In the genomic region with DNA sequence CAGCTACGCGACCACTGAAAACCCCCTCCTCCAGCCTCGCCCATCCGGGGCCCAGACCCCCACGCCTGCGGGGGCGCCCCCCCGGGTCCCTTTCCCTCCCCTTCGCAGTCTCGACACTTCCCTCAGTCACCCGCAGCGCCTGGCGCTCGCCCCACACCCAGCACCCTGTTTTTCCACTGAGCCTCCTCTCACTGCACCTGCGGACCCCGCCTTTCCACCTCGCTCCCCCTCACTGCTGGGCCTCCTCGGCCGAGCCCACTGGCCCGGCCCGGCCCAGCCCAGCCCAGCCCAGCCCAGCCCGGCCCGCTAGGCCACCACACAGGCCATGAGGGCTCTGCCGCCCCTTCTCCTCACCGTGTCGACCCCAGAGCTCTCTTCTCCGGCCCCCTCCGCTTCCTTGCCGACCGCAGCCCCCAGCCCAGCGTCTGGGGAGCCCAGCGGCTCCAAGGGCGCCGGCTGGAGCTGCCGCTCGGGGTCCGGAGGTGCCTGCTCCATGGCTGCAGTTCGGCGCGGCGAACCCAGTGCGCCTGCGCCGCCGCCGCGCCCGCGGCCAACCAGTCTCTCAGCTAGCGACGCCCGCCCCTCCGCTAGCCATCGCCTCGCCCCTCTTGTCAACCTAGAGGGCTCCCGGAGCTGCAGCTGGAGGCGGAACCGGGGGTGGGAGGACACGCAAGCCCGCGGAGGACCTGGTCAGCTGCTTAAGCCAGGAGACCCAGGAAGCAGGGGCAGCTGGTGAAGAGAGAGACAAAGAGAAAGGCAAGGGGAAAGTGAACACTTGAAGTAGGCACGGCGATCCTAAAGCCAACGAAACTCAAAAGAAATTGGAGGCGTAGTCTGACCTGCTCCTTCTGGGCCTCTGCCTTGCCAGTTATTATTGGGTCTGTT, we compare ENCODE assay signal across 1 cellular context.
TF ChIP-seq lines count a peak whose summit lies in the region.

TSS of gene SNX4 (minus strand) at position 525 of the 885 bp plus-strand sequence. CDS start at position 495, 30 bp downstream.

TF ChIP-seq in HepG2, 621 proteins besides CTCF, POLR2A, EP300 and RAD21 (continued from another document and continues in another):
- TF ChIP-seq ZNF788 (CRISPR knock-in tag; IDR thresholded peaks at IDR 0.05; ENCODE audit: borderline replicate concordance) (no peak), ESRRA (CRISPR knock-in tag; IDR thresholded peaks at IDR 0.05; ENCODE audit: low read depth) (no peak), RCOR2 (CRISPR knock-in tag; IDR thresholded peaks at IDR 0.05) (no peak), NR3C1 (CRISPR knock-in tag; IDR thresholded peaks at IDR 0.05) (no peak), SNAPC2 (CRISPR knock-in tag; IDR thresholded peaks at IDR 0.05) (no peak), FOXK1 (CRISPR knock-in tag; IDR thresholded peaks at IDR 0.05; ENCODE audit: borderline replicate concordance, low read depth) (peak; percentile 27; the same call in 1 of the 2 replicates), ZNF451 (CRISPR knock-in tag; IDR thresholded peaks at IDR 0.05) (0 out of 2 replicates have a peak, but pooled peaks have one; percentile 34), KMT2B (CRISPR knock-in tag; IDR thresholded peaks at IDR 0.05) (peak; percentile 73; the same call in 1 of the 2 replicates), SRY (CRISPR knock-in tag; IDR thresholded peaks at IDR 0.05) (no peak), ZNF354B (CRISPR knock-in tag; IDR thresholded peaks at IDR 0.05) (no peak), PRDM15 (CRISPR knock-in tag; IDR thresholded peaks at IDR 0.05) (no peak), ZFP1 (CRISPR knock-in tag; IDR thresholded peaks at IDR 0.05) (no peak), ZBTB3 (CRISPR knock-in tag; IDR thresholded peaks at IDR 0.05; ENCODE audit: borderline replicate concordance, low read depth) (no peak), NFKB2 (CRISPR knock-in tag; IDR thresholded peaks at IDR 0.05; ENCODE audit: borderline replicate concordance) (peak; percentile 82; the same call in 1 of the 2 replicates), MED1 (CRISPR knock-in tag; IDR thresholded peaks at IDR 0.05) (peak; percentile 63; the same call in 1 of the 2 replicates), LBX2 (CRISPR knock-in tag; IDR thresholded peaks at IDR 0.05; ENCODE audit: borderline replicate concordance) (no peak), ZNF101 (CRISPR knock-in tag; IDR thresholded peaks at IDR 0.05; ENCODE audit: borderline replicate concordance, low read depth) (no peak), ZNF564 (CRISPR knock-in tag; IDR thresholded peaks at IDR 0.05) (0 out of 2 replicates have a peak, but pooled peaks have one; percentile 57), MAZ (IDR thresholded peaks at IDR 0.05; ENCODE audit: borderline replicate concordance, low read depth, low read length) (0 out of 2 replicates have a peak, but pooled peaks have one; percentile 16), MAZ (CRISPR knock-in tag; IDR thresholded peaks at IDR 0.05; ENCODE audit: low read depth) (no peak), ERF (CRISPR knock-in tag; IDR thresholded peaks at IDR 0.05) (peak; percentile 55; the same call in 1 of the 2 replicates), HMGXB4 (CRISPR knock-in tag; IDR thresholded peaks at IDR 0.05; ENCODE audit: borderline replicate concordance in 1 of 2, low read depth in 1 of 2) (peak; percentile 66 to 73; a peak in 1 of 4 replicates), ZBTB43 (CRISPR knock-in tag; conservative IDR thresholded peaks at IDR 0.05) (no peak), ZKSCAN1 (IDR thresholded peaks at IDR 0.05; ENCODE audit: low read length) (no peak), ZNF441 (CRISPR knock-in tag; IDR thresholded peaks at IDR 0.05; ENCODE audit: borderline replicate concordance) (0 out of 2 replicates have a peak, but pooled peaks have one; percentile 26), CREB3 (CRISPR knock-in tag; IDR thresholded peaks at IDR 0.05) (no peak), ISX (CRISPR knock-in tag; conservative IDR thresholded peaks at IDR 0.05) (no peak), MBD4 (IDR thresholded peaks at IDR 0.05; ENCODE audit: borderline replicate concordance, low read length) (no peak), STAG1 (CRISPR knock-in tag; IDR thresholded peaks at IDR 0.05) (no peak)
- TF ChIP-seq, protein P1, sequence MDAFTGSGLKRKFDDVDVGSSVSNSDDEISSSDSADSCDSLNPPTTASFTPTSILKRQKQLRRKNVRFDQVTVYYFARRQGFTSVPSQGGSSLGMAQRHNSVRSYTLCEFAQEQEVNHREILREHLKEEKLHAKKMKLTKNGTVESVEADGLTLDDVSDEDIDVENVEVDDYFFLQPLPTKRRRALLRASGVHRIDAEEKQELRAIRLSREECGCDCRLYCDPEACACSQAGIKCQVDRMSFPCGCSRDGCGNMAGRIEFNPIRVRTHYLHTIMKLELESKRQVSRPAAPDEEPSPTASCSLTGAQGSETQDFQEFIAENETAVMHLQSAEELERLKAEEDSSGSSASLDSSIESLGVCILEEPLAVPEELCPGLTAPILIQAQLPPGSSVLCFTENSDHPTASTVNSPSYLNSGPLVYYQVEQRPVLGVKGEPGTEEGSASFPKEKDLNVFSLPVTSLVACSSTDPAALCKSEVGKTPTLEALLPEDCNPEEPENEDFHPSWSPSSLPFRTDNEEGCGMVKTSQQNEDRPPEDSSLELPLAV (CRISPR knock-in tag; conservative IDR thresholded peaks at IDR 0.05; ENCODE audit: low read depth) = no peak
- TF ChIP-seq, protein P2, sequence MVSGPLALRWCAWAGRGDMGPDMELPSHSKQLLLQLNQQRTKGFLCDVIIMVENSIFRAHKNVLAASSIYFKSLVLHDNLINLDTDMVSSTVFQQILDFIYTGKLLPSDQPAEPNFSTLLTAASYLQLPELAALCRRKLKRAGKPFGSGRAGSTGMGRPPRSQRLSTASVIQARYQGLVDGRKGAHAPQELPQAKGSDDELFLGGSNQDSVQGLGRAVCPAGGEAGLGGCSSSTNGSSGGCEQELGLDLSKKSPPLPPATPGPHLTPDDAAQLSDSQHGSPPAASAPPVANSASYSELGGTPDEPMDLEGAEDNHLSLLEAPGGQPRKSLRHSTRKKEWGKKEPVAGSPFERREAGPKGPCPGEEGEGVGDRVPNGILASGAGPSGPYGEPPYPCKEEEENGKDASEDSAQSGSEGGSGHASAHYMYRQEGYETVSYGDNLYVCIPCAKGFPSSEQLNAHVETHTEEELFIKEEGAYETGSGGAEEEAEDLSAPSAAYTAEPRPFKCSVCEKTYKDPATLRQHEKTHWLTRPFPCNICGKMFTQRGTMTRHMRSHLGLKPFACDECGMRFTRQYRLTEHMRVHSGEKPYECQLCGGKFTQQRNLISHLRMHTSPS (CRISPR knock-in tag; IDR thresholded peaks at IDR 0.05; ENCODE audit: low read depth) = no peak
- TF ChIP-seq, protein P3, sequence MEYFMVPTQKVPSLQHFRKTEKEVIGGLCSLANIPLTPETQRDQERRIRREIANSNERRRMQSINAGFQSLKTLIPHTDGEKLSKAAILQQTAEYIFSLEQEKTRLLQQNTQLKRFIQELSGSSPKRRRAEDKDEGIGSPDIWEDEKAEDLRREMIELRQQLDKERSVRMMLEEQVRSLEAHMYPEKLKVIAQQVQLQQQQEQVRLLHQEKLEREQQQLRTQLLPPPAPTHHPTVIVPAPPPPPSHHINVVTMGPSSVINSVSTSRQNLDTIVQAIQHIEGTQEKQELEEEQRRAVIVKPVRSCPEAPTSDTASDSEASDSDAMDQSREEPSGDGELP (IDR thresholded peaks at IDR 0.05; ENCODE audit: borderline replicate concordance, low read depth) = peak; percentile 96
- TF ChIP-seq, protein P4, sequence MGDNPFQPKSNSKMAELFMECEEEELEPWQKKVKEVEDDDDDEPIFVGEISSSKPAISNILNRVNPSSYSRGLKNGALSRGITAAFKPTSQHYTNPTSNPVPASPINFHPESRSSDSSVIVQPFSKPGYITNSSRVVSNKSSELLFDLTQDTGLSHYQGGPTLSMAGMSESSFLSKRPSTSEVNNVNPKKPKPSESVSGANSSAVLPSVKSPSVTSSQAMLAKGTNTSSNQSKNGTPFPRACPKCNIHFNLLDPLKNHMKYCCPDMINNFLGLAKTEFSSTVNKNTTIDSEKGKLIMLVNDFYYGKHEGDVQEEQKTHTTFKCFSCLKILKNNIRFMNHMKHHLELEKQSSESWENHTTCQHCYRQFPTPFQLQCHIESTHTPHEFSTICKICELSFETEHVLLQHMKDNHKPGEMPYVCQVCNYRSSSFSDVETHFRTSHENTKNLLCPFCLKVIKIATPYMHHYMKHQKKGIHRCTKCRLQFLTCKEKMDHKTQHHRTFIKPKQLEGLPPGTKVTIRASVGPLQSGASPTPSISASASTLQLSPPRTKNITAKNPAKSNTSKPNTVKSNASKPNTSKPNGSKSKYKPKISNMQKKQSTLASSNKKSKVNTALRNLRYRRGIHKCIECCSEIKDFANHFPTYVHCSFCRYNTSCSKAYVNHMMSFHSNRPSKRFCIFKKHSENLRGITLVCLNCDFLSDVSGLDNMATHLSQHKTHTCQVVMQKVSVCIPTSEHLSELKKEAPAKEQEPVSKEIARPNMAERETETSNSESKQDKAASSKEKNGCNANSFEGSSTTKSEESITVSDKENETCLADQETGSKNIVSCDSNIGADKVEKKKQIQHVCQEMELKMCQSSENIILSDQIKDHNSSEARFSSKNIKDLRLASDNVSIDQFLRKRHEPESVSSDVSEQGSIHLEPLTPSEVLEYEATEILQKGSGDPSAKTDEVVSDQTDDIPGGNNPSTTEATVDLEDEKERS (CRISPR knock-in tag; IDR thresholded peaks at IDR 0.05) = no peak
